8 cellular contexts compared by ENCODE assay signal in genomic region chr1:235083589-235084323, GRCh38. TPM values are rescaled to one million over a fixed set of nuclear protein-coding genes. Genes with fewer than 3 reads are reported as not detected.
DNase-seq lines count a peak whose midpoint lies in the region; ATAC-seq, FAIRE-seq and TF ChIP-seq lines count a peak whose summit lies in the region.

No MANE protein-coding gene starts in this region.

- DNase-seq in A549 (ENCODE audit: low read depth in 1 of 2, low spot score in 1 of 2) (peak; percentile 78 to 94), NCI-H2227 treated with DMSO at 0.1 percent for 48 hours (lab: John Stamatoyannopoulos, UW) (peak; percentile 85)
- peak; percentile 17 to 39 (median 32) for DNase-seq in activated CD4-positive, CD25-positive, alpha-beta regulatory T cell (lab: John Stamatoyannopoulos, UW)
- peak; percentile 35 to 38 for DNase-seq in central memory CD8-positive, alpha-beta T cell (ENCODE audit: low spot score in 2 of 2)
- DNase-seq in stimulated activated CD4-positive, alpha-beta T cell treated with anti-CD3 and anti-CD28 coated beads, Interleukin-1b, Interleukin-23, amount 100 ng/mL, for 48 hours = peak; percentile 75

- peak; percentile 99 to 100 for TF ChIP-seq RAD21 in A549 (conservative IDR thresholded peaks at IDR 0.05 in 1 of 2, IDR thresholded peaks at IDR 0.05 in 1 of 2)

- H3K4me1 ChIP-seq in A549 = peaks cover 42% of the 10 kb centered on the region

- H3K27ac ChIP-seq in A549 (peak overlapping the region; percentile 97), layer of hippocampus (ENCODE audit: low read depth, low read length) (peak overlapping the region; percentile 88)

- peaks cover 10% of the 10 kb centered on the region for H3K4me1 Mint-ChIP-seq in central memory CD8-positive, alpha-beta T cell

- H3K9me3 Mint-ChIP-seq in central memory CD8-positive, alpha-beta T cell = no peaks in the 10 kb centered on the region

- peak overlapping the region; percentile 19 for H3K27ac Mint-ChIP-seq in central memory CD8-positive, alpha-beta T cell (ENCODE audit: low read depth)

- POLR2A ChIA-PET in A549 (lab: Yijun Ruan, JAX) = interaction anchor here (0.7 to 2.0 kb wide), 12 partner anchors 11 to 606 kb away, joined by 3 to 38 read pairs (median 4); partner anchors contain the start of gene IRF2BP2

- H3K4me2 ChIP-seq in A549 = peak overlapping the region; percentile 77

- whole genome bisulfite sequencing in A549 (ENCODE audit: missing lambda C conversion rate) = 13% methylated on average over 16 of the region's 16 CpGs

- CTCF ChIA-PET in A549 (lab: Yijun Ruan, JAX) = interaction anchor here (0.6 to 5.5 kb wide), 97 partner anchors 8 to 969 kb away, joined by 3 to 94 read pairs (median 4); partner anchors contain the start of genes IRF2BP2 and TARBP1

- TF ChIP-seq POLR2A in A549 (IDR thresholded peaks at IDR 0.05; ENCODE audit: low read length) = no peak

- H3K27me3 ChIP-seq in layer of hippocampus (ENCODE audit: control insufficient read depth, insufficient read depth, low read length) = no peaks in the 10 kb centered on the region

- H3K9me3 ChIP-seq in A549 = no peaks in the 10 kb centered on the region

- H3K4me3 Mint-ChIP-seq in central memory CD8-positive, alpha-beta T cell = peak overlapping the region; percentile 3

- FAIRE-seq in A549 (lab: Jason Lieb, UNC) = peak; percentile 13

- no peak overlapping the region for H3K4me3 ChIP-seq in A549

- H3K27me3 Mint-ChIP-seq in central memory CD8-positive, alpha-beta T cell = no peaks in the 10 kb centered on the region

- H3K36me3 Mint-ChIP-seq in central memory CD8-positive, alpha-beta T cell (ENCODE audit: insufficient read depth) = peaks cover 4% of the 10 kb centered on the region

- ATAC-seq in A549 (peak; percentile 95 to 97), GM18520 (IDR thresholded peaks at IDR 0.05; ENCODE audit: unreplicated experiment) (peak; percentile 72), HG03139 (IDR thresholded peaks at IDR 0.05; ENCODE audit: unreplicated experiment) (peak; percentile 76)
- peak; percentile 90 for ATAC-seq in central memory CD8-positive, alpha-beta T cell (replicated peaks; ENCODE audit: extremely low read depth, poor library complexity, severe bottlenecking)

- peak; percentile 91 for TF ChIP-seq CTCF in A549 (IDR thresholded peaks at IDR 0.05)

- no peak; a peak in 1 of 5 replicates for TF ChIP-seq EP300 in A549 (IDR thresholded peaks at IDR 0.05)

TF ChIP-seq in A549, 52 proteins besides CTCF, POLR2A, EP300 and RAD21:
- TF ChIP-seq RARB (CRISPR knock-in tag; IDR thresholded peaks at IDR 0.05) (no peak), MYC (IDR thresholded peaks at IDR 0.05; ENCODE audit: borderline replicate concordance, low read length) (peak; percentile 72; the same call in 1 of the 2 replicates), MAX (IDR thresholded peaks at IDR 0.05) (peak; percentile 90), HOXB5 (CRISPR knock-in tag; IDR thresholded peaks at IDR 0.05) (no peak), ZC3H11A (IDR thresholded peaks at IDR 0.05) (no peak), GATA3 (IDR thresholded peaks at IDR 0.05; ENCODE audit: borderline replicate concordance) (peak; percentile 12; the same call in 1 of the 2 replicates), MAFK (IDR thresholded peaks at IDR 0.05; ENCODE audit: partially characterized antibody) (no peak), HOXB13 (CRISPR knock-in tag; IDR thresholded peaks at IDR 0.05; ENCODE audit: low read depth) (peak; percentile 16; the same call in 1 of the 2 replicates), SMC3 (IDR thresholded peaks at IDR 0.05) (peak; percentile 98), JUN (IDR thresholded peaks at IDR 0.05) (peak in 1 of 2 experiments; percentile 46; a peak in 1 of 5 replicates)

RNA-seq across cellular contexts. Expression of gene TOMM20, which starts 44.9 kb away (rescaled TPM):
- 118 and 122 TPM in 2 replicates for polyA plus RNA-seq in A549 (2011; rRNA removed)
- polyA plus RNA-seq in A549 (2012; cell fraction: cytosol; rRNA removed) = 51.7 and 54.5 TPM in 2 replicates
- polyA plus RNA-seq in A549 (2012; cell fraction: nucleus; rRNA removed) = 15.8 and 18.1 TPM in 2 replicates
- polyA plus RNA-seq in A549 (2017; fragmentation: RNase III; extraction: RNeasy Plus Mini Kit Qiagen cat#74134 plus additional on column Dnase treatment) = 106 to 113 TPM (median 112 TPM) in 3 replicates
- polyA minus RNA-seq in A549 (2011; rRNA and poly(A)+ RNA removed) = 27.0 and 34.3 TPM in 2 replicates

Comparison
In these comparisons a context has a peak if more than half of its experiments do, and no peak if none do; other contexts are left out.
1. DNase-seq: peak in every context shown above with its lines; median percentile 86 in A549; 85 in NCI-H2227 treated with DMSO at 0.1 percent for 48 hours; 75 in stimulated activated CD4-positive, alpha-beta T cell treated with anti-CD3 and anti-CD28 coated beads, Interleukin-1b, Interleukin-23, amount 100 ng/mL, for 48 hours; 36 in central memory CD8-positive, alpha-beta T cell; 32 in activated CD4-positive, CD25-positive, alpha-beta regulatory T cell.